12 cellular contexts compared by ENCODE assay signal in the genomic region with DNA sequence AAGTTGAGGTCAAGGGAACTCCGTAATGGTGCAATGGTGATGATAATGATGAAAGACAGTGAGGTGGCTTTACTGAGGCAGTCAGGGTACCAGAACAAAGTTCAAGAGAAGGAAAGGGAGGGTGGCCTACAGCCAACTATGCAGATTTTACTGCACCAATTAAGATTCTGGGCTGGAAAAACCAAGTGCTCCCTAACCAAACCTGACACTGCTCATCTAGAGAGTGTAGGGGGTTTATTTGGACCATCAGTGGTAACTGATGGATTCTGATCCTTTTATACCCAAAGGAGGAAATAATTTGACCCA. TPM values are rescaled to one million over a fixed set of nuclear protein-coding genes. Genes with fewer than 3 reads are reported as not detected.
A peak's percentile ranks its signal among the peaks of the same experiment; 100 is the strongest.
DNase-seq lines count a peak whose midpoint lies in the region; ATAC-seq and TF ChIP-seq lines count a peak whose summit lies in the region.
"Had no signal": no experiment of that assay in that cellular context is flagged by ENCODE, and none has a peak within 500 bp of the region (broad histone marks: within the 10 kb centered on the region; RNA-seq: fewer than 3 reads in every experiment).

No MANE protein-coding gene starts in this region.

- no peak for TF ChIP-seq CTCF in nephron (IDR thresholded peaks at IDR 0.05; ENCODE audit: unreplicated experiment in 3 of 3)

- no peak for ATAC-seq in HG03378 (IDR thresholded peaks at IDR 0.05; ENCODE audit: unreplicated experiment)
- no peak for ATAC-seq in GM21723 (IDR thresholded peaks at IDR 0.05; ENCODE audit: unreplicated experiment)
- ATAC-seq in HG03196 (IDR thresholded peaks at IDR 0.05; ENCODE audit: unreplicated experiment), result no peak

- H3K4me3 Mint-ChIP-seq in IgD-negative memory B cell (peak overlapping the region; percentile 21 to 74 (median 52)), nephron (peak overlapping the region; percentile 82 to 91 (median 85))

- H3K36me3 Mint-ChIP-seq in IgD-negative memory B cell (no peaks in the 10 kb centered on the region), nephron (ENCODE audit: low read depth) (peaks cover 11% of the 10 kb centered on the region)

- H3K36me3 ChIP-seq in ectodermal cell (ENCODE audit: control insufficient read depth, insufficient read depth, low read length), result no peaks in the 10 kb centered on the region
- H3K36me3 ChIP-seq: esophagus squamous epithelium, spleen had no signal

- H3K27me3 Mint-ChIP-seq in IgD-negative memory B cell (peaks cover 25% of the 10 kb centered on the region), nephron (ENCODE audit: low read depth) (no peaks in the 10 kb centered on the region)

- no peaks in the 10 kb centered on the region for H3K9me3 ChIP-seq in ectodermal cell (ENCODE audit: control insufficient read depth, low read length)
- H3K9me3 ChIP-seq: esophagus squamous epithelium, spleen had no signal

- H3K4me1 Mint-ChIP-seq in IgD-negative memory B cell, result peaks cover 3 to 12% (median 6%) of the 10 kb centered on the region in 3 donors
- no peaks in the 10 kb centered on the region for H3K4me1 Mint-ChIP-seq in nephron

- H3K4me1 ChIP-seq in ectodermal cell (ENCODE audit: control insufficient read depth, insufficient read depth, low read length), result no peaks in the 10 kb centered on the region

- no peak overlapping the region for H3K27ac ChIP-seq in ectodermal cell (ENCODE audit: insufficient read depth, low read depth, low read length, poor library complexity, severe bottlenecking)
- H3K27ac ChIP-seq: esophagus squamous epithelium, spleen had no signal

- H3K9me3 Mint-ChIP-seq in IgD-negative memory B cell (no peaks in the 10 kb centered on the region), nephron (no peaks in the 10 kb centered on the region)

- H3K4me3 ChIP-seq in ectodermal cell (ENCODE audit: insufficient read depth, low read depth, low read length), result peak overlapping the region; percentile 53

- DNase-seq in CD1c-positive myeloid dendritic cell (ENCODE audit: extremely low spot score) (peak; percentile 14), GM03348 (ENCODE audit: low spot score) (no peak)
- DNase-seq: EL, esophagus squamous epithelium, T1000 had no signal

- H3K27ac Mint-ChIP-seq in IgD-negative memory B cell (no peak overlapping the region), nephron (peak overlapping the region; percentile 63 to 87 (median 84))

- H3K27me3 ChIP-seq in ectodermal cell (ENCODE audit: control insufficient read depth, insufficient read depth, low read length, poor library complexity, severe bottlenecking), result no peaks in the 10 kb centered on the region

- 42 to 45% methylated on average over 1 of the region's 1 CpG for WGBS in ectodermal cell, 2 experiments

RNA-seq across cellular contexts. Expression of gene LRRC9, which starts 0.4 kb away (rescaled TPM):
- not detected for polyA plus RNA-seq in IgD-negative memory B cell
- 1.2 TPM for polyA plus RNA-seq in ectodermal cell (2013, experiment 1 of 4)
- 1.2 TPM for polyA plus RNA-seq in ectodermal cell (2013, experiment 2 of 4)
- 1.6 TPM for polyA plus RNA-seq in ectodermal cell (2013, experiment 3 of 4)
- 1.2 TPM for polyA plus RNA-seq in ectodermal cell (2013, experiment 4 of 4)
- polyA plus RNA-seq: spleen had no signal

RNA-seq across cellular contexts. Expression of gene RTN1, which starts 49.8 kb away (rescaled TPM):
- polyA plus RNA-seq in IgD-negative memory B cell, result 0.24 TPM
- 16.4 TPM for polyA plus RNA-seq in ectodermal cell (2013, experiment 1 of 4)
- 12.9 TPM for polyA plus RNA-seq in ectodermal cell (2013, experiment 2 of 4)
- 14.6 TPM for polyA plus RNA-seq in ectodermal cell (2013, experiment 3 of 4)
- polyA plus RNA-seq in ectodermal cell (2013, experiment 4 of 4), result 16.9 TPM

Comparison
In these comparisons a context has a peak if more than half of its experiments do, and no peak if none do; other contexts are left out.
1. H3K27ac Mint-ChIP-seq: peak in nephron (3 of 3); none in IgD-negative memory B cell (0 of 3).